Comparison of ENCODE assay signal across 1 cellular context in the genomic region with DNA sequence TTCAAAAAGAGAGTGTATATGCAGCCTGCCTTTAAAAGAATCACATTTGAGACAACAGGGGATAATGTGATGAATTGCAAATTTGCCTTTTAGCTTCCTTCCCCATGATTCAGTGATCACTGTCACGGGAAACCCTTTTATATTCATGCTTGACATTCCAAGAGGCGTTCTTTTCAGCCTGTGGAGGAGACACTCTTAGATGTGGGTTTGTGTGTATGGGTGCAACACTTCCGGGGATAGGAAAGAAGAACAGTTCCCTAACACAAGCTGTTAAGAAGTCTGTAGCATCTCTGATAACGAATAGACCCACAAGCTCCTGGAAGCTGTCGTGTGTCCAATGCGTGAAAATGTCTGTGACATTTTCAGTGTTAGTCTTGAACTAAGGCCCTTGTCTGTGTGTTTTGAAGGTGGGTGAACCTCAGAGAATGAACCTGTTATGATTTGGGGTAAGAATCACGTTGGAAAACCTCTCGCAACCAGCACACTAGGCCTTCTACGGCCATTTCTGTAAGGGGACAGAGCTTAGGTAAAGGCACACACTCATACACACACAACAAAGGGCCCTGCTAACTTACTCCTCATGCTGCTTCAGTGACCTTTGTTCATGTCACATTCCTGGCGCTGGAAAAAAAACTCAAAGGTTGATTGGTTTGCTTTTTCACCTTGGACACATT.
A peak's percentile ranks its signal among the peaks of the same experiment; 100 is the strongest.
TF ChIP-seq lines count a peak whose summit lies in the region.

No MANE protein-coding gene starts in this region.

TF ChIP-seq in HepG2, 621 proteins besides CTCF, POLR2A, EP300 and RAD21 (continued from another document and continues in another):
- TF ChIP-seq ZBTB4 (CRISPR knock-in tag; IDR thresholded peaks at IDR 0.05; ENCODE audit: borderline replicate concordance), result no peak
- no peak for TF ChIP-seq ZNF205 (CRISPR knock-in tag; IDR thresholded peaks at IDR 0.05)
- TF ChIP-seq TGIF2 (CRISPR knock-in tag; IDR thresholded peaks at IDR 0.05), result 0 out of 2 replicates have a peak, but pooled peaks have one; percentile 14
- TF ChIP-seq SMARCE1 (IDR thresholded peaks at IDR 0.05; ENCODE audit: borderline replicate concordance), result no peak
- no peak for TF ChIP-seq RFXANK (CRISPR knock-in tag; IDR thresholded peaks at IDR 0.05)
- TF ChIP-seq ZSCAN21 (CRISPR knock-in tag; IDR thresholded peaks at IDR 0.05; ENCODE audit: borderline replicate concordance), result no peak
- TF ChIP-seq ZNF7 (CRISPR knock-in tag; IDR thresholded peaks at IDR 0.05), result no peak
- TF ChIP-seq, protein P1, sequence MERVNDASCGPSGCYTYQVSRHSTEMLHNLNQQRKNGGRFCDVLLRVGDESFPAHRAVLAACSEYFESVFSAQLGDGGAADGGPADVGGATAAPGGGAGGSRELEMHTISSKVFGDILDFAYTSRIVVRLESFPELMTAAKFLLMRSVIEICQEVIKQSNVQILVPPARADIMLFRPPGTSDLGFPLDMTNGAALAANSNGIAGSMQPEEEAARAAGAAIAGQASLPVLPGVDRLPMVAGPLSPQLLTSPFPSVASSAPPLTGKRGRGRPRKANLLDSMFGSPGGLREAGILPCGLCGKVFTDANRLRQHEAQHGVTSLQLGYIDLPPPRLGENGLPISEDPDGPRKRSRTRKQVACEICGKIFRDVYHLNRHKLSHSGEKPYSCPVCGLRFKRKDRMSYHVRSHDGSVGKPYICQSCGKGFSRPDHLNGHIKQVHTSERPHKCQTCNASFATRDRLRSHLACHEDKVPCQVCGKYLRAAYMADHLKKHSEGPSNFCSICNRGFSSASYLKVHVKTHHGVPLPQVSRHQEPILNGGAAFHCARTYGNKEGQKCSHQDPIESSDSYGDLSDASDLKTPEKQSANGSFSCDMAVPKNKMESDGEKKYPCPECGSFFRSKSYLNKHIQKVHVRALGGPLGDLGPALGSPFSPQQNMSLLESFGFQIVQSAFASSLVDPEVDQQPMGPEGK (CRISPR knock-in tag; IDR thresholded peaks at IDR 0.05), result 0 out of 2 replicates have a peak, but pooled peaks have one; percentile 13
- peak; percentile 19; the same call in 1 of the 2 replicates for TF ChIP-seq NFYB (CRISPR knock-in tag; IDR thresholded peaks at IDR 0.05)
- peak; percentile 95 for TF ChIP-seq TEAD3 (CRISPR knock-in tag; optimal IDR thresholded peaks at IDR 0.05; ENCODE audit: borderline replicate concordance)
- no peak for TF ChIP-seq SYNCRIP (IDR thresholded peaks at IDR 0.05; ENCODE audit: insufficient read depth, low read depth, low read length)
- peak; percentile 84 for TF ChIP-seq ELF3 (CRISPR knock-in tag; IDR thresholded peaks at IDR 0.05)
- TF ChIP-seq RELA (CRISPR knock-in tag; IDR thresholded peaks at IDR 0.05), result no peak
- TF ChIP-seq THAP8 (CRISPR knock-in tag; IDR thresholded peaks at IDR 0.05; ENCODE audit: borderline replicate concordance), result no peak
- TF ChIP-seq ZNF138 (CRISPR knock-in tag; IDR thresholded peaks at IDR 0.05; ENCODE audit: low read depth), result no peak
- 0 out of 2 replicates have a peak, but pooled peaks have one; percentile 34 for TF ChIP-seq ZSCAN29 (CRISPR knock-in tag; conservative IDR thresholded peaks at IDR 0.05)
- no peak for TF ChIP-seq JUN (CRISPR knock-in tag; IDR thresholded peaks at IDR 0.05)
- 0 out of 2 replicates have a peak, but pooled peaks have one; percentile 37 for TF ChIP-seq KDM4B (CRISPR knock-in tag; IDR thresholded peaks at IDR 0.05)
- no peak for TF ChIP-seq KDM5A (IDR thresholded peaks at IDR 0.05; ENCODE audit: borderline replicate concordance, low read length)
- TF ChIP-seq ZBTB3 (CRISPR knock-in tag; IDR thresholded peaks at IDR 0.05; ENCODE audit: borderline replicate concordance, low read depth), result no peak
- no peak for TF ChIP-seq RBM39 (IDR thresholded peaks at IDR 0.05; ENCODE audit: low read depth, low read length, poor library complexity, severe bottlenecking)
- TF ChIP-seq, protein P2, sequence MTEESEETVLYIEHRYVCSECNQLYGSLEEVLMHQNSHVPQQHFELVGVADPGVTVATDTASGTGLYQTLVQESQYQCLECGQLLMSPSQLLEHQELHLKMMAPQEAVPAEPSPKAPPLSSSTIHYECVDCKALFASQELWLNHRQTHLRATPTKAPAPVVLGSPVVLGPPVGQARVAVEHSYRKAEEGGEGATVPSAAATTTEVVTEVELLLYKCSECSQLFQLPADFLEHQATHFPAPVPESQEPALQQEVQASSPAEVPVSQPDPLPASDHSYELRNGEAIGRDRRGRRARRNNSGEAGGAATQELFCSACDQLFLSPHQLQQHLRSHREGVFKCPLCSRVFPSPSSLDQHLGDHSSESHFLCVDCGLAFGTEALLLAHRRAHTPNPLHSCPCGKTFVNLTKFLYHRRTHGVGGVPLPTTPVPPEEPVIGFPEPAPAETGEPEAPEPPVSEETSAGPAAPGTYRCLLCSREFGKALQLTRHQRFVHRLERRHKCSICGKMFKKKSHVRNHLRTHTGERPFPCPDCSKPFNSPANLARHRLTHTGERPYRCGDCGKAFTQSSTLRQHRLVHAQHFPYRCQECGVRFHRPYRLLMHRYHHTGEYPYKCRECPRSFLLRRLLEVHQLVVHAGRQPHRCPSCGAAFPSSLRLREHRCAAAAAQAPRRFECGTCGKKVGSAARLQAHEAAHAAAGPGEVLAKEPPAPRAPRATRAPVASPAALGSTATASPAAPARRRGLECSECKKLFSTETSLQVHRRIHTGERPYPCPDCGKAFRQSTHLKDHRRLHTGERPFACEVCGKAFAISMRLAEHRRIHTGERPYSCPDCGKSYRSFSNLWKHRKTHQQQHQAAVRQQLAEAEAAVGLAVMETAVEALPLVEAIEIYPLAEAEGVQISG (CRISPR knock-in tag; IDR thresholded peaks at IDR 0.05), result peak; percentile 38; the same call in 1 of the 2 replicates
- TF ChIP-seq ZMYM2 (CRISPR knock-in tag; IDR thresholded peaks at IDR 0.05), result no peak
- 0 out of 2 replicates have a peak, but pooled peaks have one; percentile 64 for TF ChIP-seq ZNF614 (CRISPR knock-in tag; IDR thresholded peaks at IDR 0.05; ENCODE audit: borderline replicate concordance)
- TF ChIP-seq SOX13 (IDR thresholded peaks at IDR 0.05), result 0 out of 2 replicates have a peak, but pooled peaks have one; percentile 27
- TF ChIP-seq SOX13 (CRISPR knock-in tag; conservative IDR thresholded peaks at IDR 0.05 in 1 of 2, IDR thresholded peaks at IDR 0.05 in 1 of 2), result peak in 1 of 2 experiments; percentile 82; a peak in 2 of 4 replicates
- TF ChIP-seq, protein P3, sequence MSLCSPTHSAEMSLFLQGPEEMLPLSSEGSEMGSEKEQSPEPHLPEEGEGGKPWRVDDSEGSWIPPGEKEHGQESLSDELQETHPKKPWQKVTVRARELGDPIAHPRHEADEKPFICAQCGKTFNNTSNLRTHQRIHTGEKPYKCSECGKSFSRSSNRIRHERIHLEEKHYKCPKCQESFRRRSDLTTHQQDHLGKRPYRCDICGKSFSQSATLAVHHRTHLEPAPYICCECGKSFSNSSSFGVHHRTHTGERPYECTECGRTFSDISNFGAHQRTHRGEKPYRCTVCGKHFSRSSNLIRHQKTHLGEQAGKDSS (CRISPR knock-in tag; IDR thresholded peaks at IDR 0.05; ENCODE audit: borderline replicate concordance, low read depth), result peak; percentile 40; the same call in 1 of the 2 replicates
- TF ChIP-seq MYC (CRISPR knock-in tag; IDR thresholded peaks at IDR 0.05; ENCODE audit: borderline replicate concordance), result no peak
- TF ChIP-seq ZFP82 (CRISPR knock-in tag; IDR thresholded peaks at IDR 0.05; ENCODE audit: borderline replicate concordance), result no peak
- TF ChIP-seq HNF1A (IDR thresholded peaks at IDR 0.05; ENCODE audit: low read depth), result peak; percentile 44; the same call in 1 of the 2 replicates
- TF ChIP-seq HNF1A (CRISPR knock-in tag; IDR thresholded peaks at IDR 0.05; ENCODE audit: borderline replicate concordance), result no peak
- TF ChIP-seq ZIK1 (CRISPR knock-in tag; IDR thresholded peaks at IDR 0.05; ENCODE audit: borderline replicate concordance, low read depth), result 0 out of 2 replicates have a peak, but pooled peaks have one; percentile 32
- TF ChIP-seq, protein P4, sequence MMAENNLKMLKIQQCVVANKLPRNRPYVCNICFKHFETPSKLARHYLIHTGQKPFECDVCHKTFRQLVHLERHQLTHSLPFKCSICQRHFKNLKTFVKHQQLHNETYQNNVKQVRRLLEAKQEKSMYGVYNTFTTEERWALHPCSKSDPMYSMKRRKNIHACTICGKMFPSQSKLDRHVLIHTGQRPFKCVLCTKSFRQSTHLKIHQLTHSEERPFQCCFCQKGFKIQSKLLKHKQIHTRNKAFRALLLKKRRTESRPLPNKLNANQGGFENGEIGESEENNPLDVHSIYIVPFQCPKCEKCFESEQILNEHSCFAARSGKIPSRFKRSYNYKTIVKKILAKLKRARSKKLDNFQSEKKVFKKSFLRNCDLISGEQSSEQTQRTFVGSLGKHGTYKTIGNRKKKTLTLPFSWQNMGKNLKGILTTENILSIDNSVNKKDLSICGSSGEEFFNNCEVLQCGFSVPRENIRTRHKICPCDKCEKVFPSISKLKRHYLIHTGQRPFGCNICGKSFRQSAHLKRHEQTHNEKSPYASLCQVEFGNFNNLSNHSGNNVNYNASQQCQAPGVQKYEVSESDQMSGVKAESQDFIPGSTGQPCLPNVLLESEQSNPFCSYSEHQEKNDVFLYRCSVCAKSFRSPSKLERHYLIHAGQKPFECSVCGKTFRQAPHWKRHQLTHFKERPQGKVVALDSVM (CRISPR knock-in tag; IDR thresholded peaks at IDR 0.05), result no peak
- TF ChIP-seq HNF4A (CRISPR knock-in tag; IDR thresholded peaks at IDR 0.05), result peak; percentile 87
- TF ChIP-seq HMG20B (CRISPR knock-in tag; conservative IDR thresholded peaks at IDR 0.05), result 0 out of 2 replicates have a peak, but pooled peaks have one; percentile 26
- TF ChIP-seq, protein P5, sequence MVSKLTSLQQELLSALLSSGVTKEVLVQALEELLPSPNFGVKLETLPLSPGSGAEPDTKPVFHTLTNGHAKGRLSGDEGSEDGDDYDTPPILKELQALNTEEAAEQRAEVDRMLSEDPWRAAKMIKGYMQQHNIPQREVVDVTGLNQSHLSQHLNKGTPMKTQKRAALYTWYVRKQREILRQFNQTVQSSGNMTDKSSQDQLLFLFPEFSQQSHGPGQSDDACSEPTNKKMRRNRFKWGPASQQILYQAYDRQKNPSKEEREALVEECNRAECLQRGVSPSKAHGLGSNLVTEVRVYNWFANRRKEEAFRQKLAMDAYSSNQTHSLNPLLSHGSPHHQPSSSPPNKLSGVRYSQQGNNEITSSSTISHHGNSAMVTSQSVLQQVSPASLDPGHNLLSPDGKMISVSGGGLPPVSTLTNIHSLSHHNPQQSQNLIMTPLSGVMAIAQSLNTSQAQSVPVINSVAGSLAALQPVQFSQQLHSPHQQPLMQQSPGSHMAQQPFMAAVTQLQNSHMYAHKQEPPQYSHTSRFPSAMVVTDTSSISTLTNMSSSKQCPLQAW (CRISPR knock-in tag; IDR thresholded peaks at IDR 0.05), result peak; percentile 45; the same call in 1 of the 2 replicates
- peak; percentile 53; the same call in 1 of the 2 replicates for TF ChIP-seq MIXL1 (CRISPR knock-in tag; IDR thresholded peaks at IDR 0.05)
- TF ChIP-seq, protein P6, sequence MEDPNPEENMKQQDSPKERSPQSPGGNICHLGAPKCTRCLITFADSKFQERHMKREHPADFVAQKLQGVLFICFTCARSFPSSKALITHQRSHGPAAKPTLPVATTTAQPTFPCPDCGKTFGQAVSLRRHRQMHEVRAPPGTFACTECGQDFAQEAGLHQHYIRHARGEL (CRISPR knock-in tag; IDR thresholded peaks at IDR 0.05), result no peak
- peak; percentile 58 for TF ChIP-seq ZEB1 (IDR thresholded peaks at IDR 0.05; ENCODE audit: insufficient replicate concordance, low read depth)
- TF ChIP-seq ZNF746 (CRISPR knock-in tag; IDR thresholded peaks at IDR 0.05), result no peak
